ENCODE assay signal across 8 cellular contexts in genomic region chr14:105087963-105088811, GRCh38. TPM values are rescaled to one million over a fixed set of nuclear protein-coding genes. Genes with fewer than 3 reads are reported as not detected.
DNase-seq lines count a peak whose midpoint lies in the region; ATAC-seq lines count a peak whose summit lies in the region.

No MANE protein-coding gene starts in this region.

- H3K4me3 Mint-ChIP-seq in stimulated activated naive CD8-positive, alpha-beta T cell treated with anti-CD3 and anti-CD28 coated beads, Interleukin-15, Interleukin-2, amounts not matched to agents 100 ng/mL and 50 ng/mL, for 24 hours = peak overlapping the region; percentile 69
- H3K4me3 Mint-ChIP-seq in activated naive CD8-positive, alpha-beta T cell treated with anti-CD3 and anti-CD28 coated beads for 36 hours = peak overlapping the region; percentile 63
- peak overlapping the region; percentile 66 for H3K4me3 Mint-ChIP-seq in stimulated activated memory B cell treated with anti-CD40 and anti-IgM and Interleukin-4, amounts not matched to agents 10 μg/mL and 1 μg/mL and 100 μg/mL, for 72 hours

- H3K27me3 ChIP-seq in right cardiac atrium (ENCODE audit: control insufficient read depth, insufficient read depth) = no peaks in the 10 kb centered on the region

- no peaks in the 10 kb centered on the region for H3K36me3 Mint-ChIP-seq in stimulated activated naive CD8-positive, alpha-beta T cell treated with anti-CD3 and anti-CD28 coated beads, Interleukin-15, Interleukin-2, amounts not matched to agents 100 ng/mL and 50 ng/mL, for 24 hours (ENCODE audit: low read depth)
- no peaks in the 10 kb centered on the region for H3K36me3 Mint-ChIP-seq in activated naive CD8-positive, alpha-beta T cell treated with anti-CD3 and anti-CD28 coated beads for 36 hours
- H3K36me3 Mint-ChIP-seq in stimulated activated memory B cell treated with anti-CD40 and anti-IgM and Interleukin-4, amounts not matched to agents 10 μg/mL and 1 μg/mL and 100 μg/mL, for 72 hours = no peaks in the 10 kb centered on the region

- peaks cover 24% of the 10 kb centered on the region for H3K4me1 Mint-ChIP-seq in stimulated activated naive CD8-positive, alpha-beta T cell treated with anti-CD3 and anti-CD28 coated beads, Interleukin-15, Interleukin-2, amounts not matched to agents 100 ng/mL and 50 ng/mL, for 24 hours (ENCODE audit: low read depth)
- H3K4me1 Mint-ChIP-seq in activated naive CD8-positive, alpha-beta T cell treated with anti-CD3 and anti-CD28 coated beads for 36 hours = peaks cover 18% of the 10 kb centered on the region
- peaks cover 39% of the 10 kb centered on the region for H3K4me1 Mint-ChIP-seq in stimulated activated memory B cell treated with anti-CD40 and anti-IgM and Interleukin-4, amounts not matched to agents 10 μg/mL and 1 μg/mL and 100 μg/mL, for 72 hours

- no peak for ATAC-seq in stimulated activated naive CD8-positive, alpha-beta T cell treated with anti-CD3 and anti-CD28 coated beads, Interleukin-15, Interleukin-2, amounts not matched to agents 100 U/mL and 50 U/mL, for 24 hours
- ATAC-seq in right cardiac atrium = peak; percentile 2 to 8
- no peak for ATAC-seq in stimulated activated memory B cell treated with anti-CD40 and anti-IgM and Interleukin-4, amounts not matched to agents 10 μg/mL and 1 μg/mL and 100 μg/mL, for 72 hours
- ATAC-seq in GM18517 (IDR thresholded peaks at IDR 0.05; ENCODE audit: unreplicated experiment) = no peak

- no peaks in the 10 kb centered on the region for H3K9me3 ChIP-seq in right cardiac atrium (ENCODE audit: control insufficient read depth, low read length)

- H3K27ac ChIP-seq in right cardiac atrium (ENCODE audit: low read length) = no peak overlapping the region

- no peaks in the 10 kb centered on the region for H3K9me3 Mint-ChIP-seq in stimulated activated naive CD8-positive, alpha-beta T cell treated with anti-CD3 and anti-CD28 coated beads, Interleukin-15, Interleukin-2, amounts not matched to agents 100 ng/mL and 50 ng/mL, for 24 hours
- no peaks in the 10 kb centered on the region for H3K9me3 Mint-ChIP-seq in activated naive CD8-positive, alpha-beta T cell treated with anti-CD3 and anti-CD28 coated beads for 36 hours
- H3K9me3 Mint-ChIP-seq in stimulated activated memory B cell treated with anti-CD40 and anti-IgM and Interleukin-4, amounts not matched to agents 10 μg/mL and 1 μg/mL and 100 μg/mL, for 72 hours = peaks cover 5% of the 10 kb centered on the region

- no peak for DNase-seq in stimulated activated naive CD8-positive, alpha-beta T cell treated with anti-CD3 and anti-CD28 coated beads, Interleukin-15, Interleukin-2, amounts not matched to agents 100 U/mL and 50 U/mL, for 24 hours
- no peak for DNase-seq in activated naive CD8-positive, alpha-beta T cell treated with anti-CD3 and anti-CD28 coated beads for 36 hours
- peak; percentile 68 to 88 (median 88) for DNase-seq in right cardiac atrium
- DNase-seq in nucleus accumbens (lab: John Stamatoyannopoulos, UW) = no peak
- no peak for DNase-seq in GM19238 (ENCODE audit: insufficient read length, low spot score)

- H3K27ac Mint-ChIP-seq in stimulated activated naive CD8-positive, alpha-beta T cell treated with anti-CD3 and anti-CD28 coated beads, Interleukin-15, Interleukin-2, amounts not matched to agents 100 ng/mL and 50 ng/mL, for 24 hours = no peak overlapping the region
- no peak overlapping the region for H3K27ac Mint-ChIP-seq in activated naive CD8-positive, alpha-beta T cell treated with anti-CD3 and anti-CD28 coated beads for 36 hours
- H3K27ac Mint-ChIP-seq in stimulated activated memory B cell treated with anti-CD40 and anti-IgM and Interleukin-4, amounts not matched to agents 10 μg/mL and 1 μg/mL and 100 μg/mL, for 72 hours = peak overlapping the region; percentile 37

- H3K4me3 ChIP-seq in right cardiac atrium (ENCODE audit: low read length) = peak overlapping the region; percentile 34

- 13% methylated on average over 44 of the region's 44 CpGs for WGBS in right cardiac atrium

- intact Hi-C loops in right cardiac atrium (cut with DNase I) = loop anchor here in 1 of 4 donors (2.0 to 5.0 kb wide), 3 partner anchors 113 to 264 kb away; no protein-coding TSS in a partner anchor

- peaks cover 6% of the 10 kb centered on the region for H3K27me3 Mint-ChIP-seq in stimulated activated naive CD8-positive, alpha-beta T cell treated with anti-CD3 and anti-CD28 coated beads, Interleukin-15, Interleukin-2, amounts not matched to agents 100 ng/mL and 50 ng/mL, for 24 hours
- H3K27me3 Mint-ChIP-seq in activated naive CD8-positive, alpha-beta T cell treated with anti-CD3 and anti-CD28 coated beads for 36 hours = no peaks in the 10 kb centered on the region
- peaks cover 37% of the 10 kb centered on the region for H3K27me3 Mint-ChIP-seq in stimulated activated memory B cell treated with anti-CD40 and anti-IgM and Interleukin-4, amounts not matched to agents 10 μg/mL and 1 μg/mL and 100 μg/mL, for 72 hours

- H3K4me1 ChIP-seq in right cardiac atrium (ENCODE audit: control insufficient read depth, insufficient read depth, low read length) = no peaks in the 10 kb centered on the region

RNA-seq across cellular contexts. Expression of gene GPR132, which starts 23.0 kb away (rescaled TPM):
- total RNA-seq in activated naive CD8-positive, alpha-beta T cell treated with anti-CD3 and anti-CD28 coated beads for 36 hours = 10 to 100 TPM; 23.9 to 24.1 TPM
- under 1 TPM; 0.62 to 0.80 (median 0.73) TPM for total RNA-seq in right cardiac atrium
- 0.32 TPM for polyA plus RNA-seq in right cardiac atrium

Comparison
In these comparisons a context has a peak if more than half of its experiments do, and no peak if none do; other contexts are left out.
1. ATAC-seq: peak in right cardiac atrium (2 of 2); none in stimulated activated naive CD8-positive, alpha-beta T cell treated with anti-CD3 and anti-CD28 coated beads, Interleukin-15, Interleukin-2, amounts not matched to agents 100 U/mL and 50 U/mL, for 24 hours (single experiment), stimulated activated memory B cell treated with anti-CD40 and anti-IgM and Interleukin-4, amounts not matched to agents 10 μg/mL and 1 μg/mL and 100 μg/mL, for 72 hours (single experiment) and GM18517 (single experiment).
2. DNase-seq: peak in right cardiac atrium (3 of 3); none in stimulated activated naive CD8-positive, alpha-beta T cell treated with anti-CD3 and anti-CD28 coated beads, Interleukin-15, Interleukin-2, amounts not matched to agents 100 U/mL and 50 U/mL, for 24 hours (single experiment), activated naive CD8-positive, alpha-beta T cell treated with anti-CD3 and anti-CD28 coated beads for 36 hours (single experiment), nucleus accumbens (0 of 56) and GM19238 (single experiment).
3. RNA of gene GPR132, which starts 23.0 kb away (total RNA-seq): 23.9 to 24.1 TPM in activated naive CD8-positive, alpha-beta T cell treated with anti-CD3 and anti-CD28 coated beads for 36 hours; 0.62 to 0.80 TPM in right cardiac atrium; every median in the first group is over 10 times any median in the second.
4. Peak in every context shown above with its lines, with median percentiles within 50 percentile points of each other: H3K4me3 Mint-ChIP-seq.